Comparison of ENCODE assay signal across 9 cellular contexts in the genomic region with DNA sequence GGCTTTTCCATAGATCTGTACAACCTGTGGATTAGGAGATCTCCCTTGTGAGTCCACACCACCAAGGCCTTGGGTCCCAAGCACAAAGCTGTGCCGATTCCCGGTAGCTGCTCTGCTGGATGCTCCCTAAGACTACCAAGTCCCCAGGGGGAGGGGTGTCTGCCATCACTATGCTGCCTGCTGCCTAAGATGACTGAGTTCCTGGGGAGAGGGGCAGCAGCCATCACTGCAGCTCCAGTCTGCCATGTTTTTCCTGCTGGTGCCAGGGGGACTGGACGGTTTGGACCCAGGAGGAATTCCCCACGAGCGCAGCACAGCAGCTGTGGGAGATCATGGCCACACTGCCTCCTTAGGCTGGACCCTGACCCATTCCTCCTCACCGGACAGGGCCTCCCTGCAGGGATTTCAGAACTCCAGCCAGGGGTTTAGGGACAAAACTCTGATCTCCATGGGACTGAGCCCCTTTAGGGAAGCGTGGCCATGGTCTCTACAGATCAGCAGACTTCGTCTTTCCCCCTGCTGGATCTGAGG.
"Had no signal": no experiment of that assay in that cellular context is flagged by ENCODE, and none has a peak within 500 bp of the region (broad histone marks: within the 10 kb centered on the region; RNA-seq: fewer than 3 reads in every experiment).

No MANE protein-coding gene starts in this region.

- H3K9ac ChIP-seq: GM23248 had no signal

- H3K4me3 Mint-ChIP-seq: GM23338, H9, HFFc6 had no signal

- ATAC-seq: GM23338, HCT116 had no signal

- DNase-seq: GM23248, GOT3, H7, H9, HCEC 1CT, HFFc6 had no signal

- H3K4me1 Mint-ChIP-seq: H9 had no signal

- H3K4me3 ChIP-seq: GM23248, GM23338, HAP-1 had no signal

- H3K27ac Mint-ChIP-seq: GM23338, H9, HFFc6 had no signal

- H3K36me3 ChIP-seq: HAP-1 had no signal

- H3K4me2 ChIP-seq: GM23338 had no signal

- H3K4me1 ChIP-seq: HAP-1 had no signal

- H2AFZ ChIP-seq: GM23248, GM23338 had no signal

- H3K9me3 ChIP-seq: HAP-1 had no signal

- H3K27ac ChIP-seq: GM23248 had no signal
